ENCODE assay signal across 2 cellular contexts in the genomic region with DNA sequence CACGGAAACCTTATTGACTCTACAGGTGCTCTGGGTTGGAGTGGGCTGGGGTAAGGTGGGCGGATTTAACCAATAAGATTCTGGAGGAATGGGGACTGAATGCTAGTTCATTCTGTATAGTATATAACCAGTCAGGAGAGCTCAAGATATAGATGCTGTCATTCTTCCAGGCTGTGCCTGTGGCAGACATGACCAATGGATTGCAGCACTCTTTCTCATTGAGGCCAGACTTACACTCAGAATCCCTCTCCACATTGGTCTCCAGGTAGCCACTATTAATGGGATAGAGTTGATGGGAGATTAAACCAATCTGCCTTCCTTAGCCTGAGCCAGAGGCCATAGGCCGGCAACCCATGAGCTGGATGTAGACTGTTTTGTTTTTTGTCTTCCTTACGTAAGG.
A peak's percentile ranks its signal among the peaks of the same experiment; 100 is the strongest.
TF ChIP-seq lines count a peak whose summit lies in the region.

No MANE protein-coding gene starts in this region.

TF ChIP-seq in GM23338, 12 proteins besides CTCF, POLR2A, EP300 and RAD21 (continued from another document):
- TF ChIP-seq, protein P1, sequence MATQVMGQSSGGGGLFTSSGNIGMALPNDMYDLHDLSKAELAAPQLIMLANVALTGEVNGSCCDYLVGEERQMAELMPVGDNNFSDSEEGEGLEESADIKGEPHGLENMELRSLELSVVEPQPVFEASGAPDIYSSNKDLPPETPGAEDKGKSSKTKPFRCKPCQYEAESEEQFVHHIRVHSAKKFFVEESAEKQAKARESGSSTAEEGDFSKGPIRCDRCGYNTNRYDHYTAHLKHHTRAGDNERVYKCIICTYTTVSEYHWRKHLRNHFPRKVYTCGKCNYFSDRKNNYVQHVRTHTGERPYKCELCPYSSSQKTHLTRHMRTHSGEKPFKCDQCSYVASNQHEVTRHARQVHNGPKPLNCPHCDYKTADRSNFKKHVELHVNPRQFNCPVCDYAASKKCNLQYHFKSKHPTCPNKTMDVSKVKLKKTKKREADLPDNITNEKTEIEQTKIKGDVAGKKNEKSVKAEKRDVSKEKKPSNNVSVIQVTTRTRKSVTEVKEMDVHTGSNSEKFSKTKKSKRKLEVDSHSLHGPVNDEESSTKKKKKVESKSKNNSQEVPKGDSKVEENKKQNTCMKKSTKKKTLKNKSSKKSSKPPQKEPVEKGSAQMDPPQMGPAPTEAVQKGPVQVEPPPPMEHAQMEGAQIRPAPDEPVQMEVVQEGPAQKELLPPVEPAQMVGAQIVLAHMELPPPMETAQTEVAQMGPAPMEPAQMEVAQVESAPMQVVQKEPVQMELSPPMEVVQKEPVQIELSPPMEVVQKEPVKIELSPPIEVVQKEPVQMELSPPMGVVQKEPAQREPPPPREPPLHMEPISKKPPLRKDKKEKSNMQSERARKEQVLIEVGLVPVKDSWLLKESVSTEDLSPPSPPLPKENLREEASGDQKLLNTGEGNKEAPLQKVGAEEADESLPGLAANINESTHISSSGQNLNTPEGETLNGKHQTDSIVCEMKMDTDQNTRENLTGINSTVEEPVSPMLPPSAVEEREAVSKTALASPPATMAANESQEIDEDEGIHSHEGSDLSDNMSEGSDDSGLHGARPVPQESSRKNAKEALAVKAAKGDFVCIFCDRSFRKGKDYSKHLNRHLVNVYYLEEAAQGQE (IDR thresholded peaks at IDR 0.05; ENCODE audit: unreplicated experiment), result no peak
- no peak for TF ChIP-seq CREB1 (CRISPR knock-in tag; IDR thresholded peaks at IDR 0.05; ENCODE audit: low read depth)
- TF ChIP-seq EZH2phosphoT487 (IDR thresholded peaks at IDR 0.05; ENCODE audit: unreplicated experiment), result no peak
- TF ChIP-seq, protein P2, sequence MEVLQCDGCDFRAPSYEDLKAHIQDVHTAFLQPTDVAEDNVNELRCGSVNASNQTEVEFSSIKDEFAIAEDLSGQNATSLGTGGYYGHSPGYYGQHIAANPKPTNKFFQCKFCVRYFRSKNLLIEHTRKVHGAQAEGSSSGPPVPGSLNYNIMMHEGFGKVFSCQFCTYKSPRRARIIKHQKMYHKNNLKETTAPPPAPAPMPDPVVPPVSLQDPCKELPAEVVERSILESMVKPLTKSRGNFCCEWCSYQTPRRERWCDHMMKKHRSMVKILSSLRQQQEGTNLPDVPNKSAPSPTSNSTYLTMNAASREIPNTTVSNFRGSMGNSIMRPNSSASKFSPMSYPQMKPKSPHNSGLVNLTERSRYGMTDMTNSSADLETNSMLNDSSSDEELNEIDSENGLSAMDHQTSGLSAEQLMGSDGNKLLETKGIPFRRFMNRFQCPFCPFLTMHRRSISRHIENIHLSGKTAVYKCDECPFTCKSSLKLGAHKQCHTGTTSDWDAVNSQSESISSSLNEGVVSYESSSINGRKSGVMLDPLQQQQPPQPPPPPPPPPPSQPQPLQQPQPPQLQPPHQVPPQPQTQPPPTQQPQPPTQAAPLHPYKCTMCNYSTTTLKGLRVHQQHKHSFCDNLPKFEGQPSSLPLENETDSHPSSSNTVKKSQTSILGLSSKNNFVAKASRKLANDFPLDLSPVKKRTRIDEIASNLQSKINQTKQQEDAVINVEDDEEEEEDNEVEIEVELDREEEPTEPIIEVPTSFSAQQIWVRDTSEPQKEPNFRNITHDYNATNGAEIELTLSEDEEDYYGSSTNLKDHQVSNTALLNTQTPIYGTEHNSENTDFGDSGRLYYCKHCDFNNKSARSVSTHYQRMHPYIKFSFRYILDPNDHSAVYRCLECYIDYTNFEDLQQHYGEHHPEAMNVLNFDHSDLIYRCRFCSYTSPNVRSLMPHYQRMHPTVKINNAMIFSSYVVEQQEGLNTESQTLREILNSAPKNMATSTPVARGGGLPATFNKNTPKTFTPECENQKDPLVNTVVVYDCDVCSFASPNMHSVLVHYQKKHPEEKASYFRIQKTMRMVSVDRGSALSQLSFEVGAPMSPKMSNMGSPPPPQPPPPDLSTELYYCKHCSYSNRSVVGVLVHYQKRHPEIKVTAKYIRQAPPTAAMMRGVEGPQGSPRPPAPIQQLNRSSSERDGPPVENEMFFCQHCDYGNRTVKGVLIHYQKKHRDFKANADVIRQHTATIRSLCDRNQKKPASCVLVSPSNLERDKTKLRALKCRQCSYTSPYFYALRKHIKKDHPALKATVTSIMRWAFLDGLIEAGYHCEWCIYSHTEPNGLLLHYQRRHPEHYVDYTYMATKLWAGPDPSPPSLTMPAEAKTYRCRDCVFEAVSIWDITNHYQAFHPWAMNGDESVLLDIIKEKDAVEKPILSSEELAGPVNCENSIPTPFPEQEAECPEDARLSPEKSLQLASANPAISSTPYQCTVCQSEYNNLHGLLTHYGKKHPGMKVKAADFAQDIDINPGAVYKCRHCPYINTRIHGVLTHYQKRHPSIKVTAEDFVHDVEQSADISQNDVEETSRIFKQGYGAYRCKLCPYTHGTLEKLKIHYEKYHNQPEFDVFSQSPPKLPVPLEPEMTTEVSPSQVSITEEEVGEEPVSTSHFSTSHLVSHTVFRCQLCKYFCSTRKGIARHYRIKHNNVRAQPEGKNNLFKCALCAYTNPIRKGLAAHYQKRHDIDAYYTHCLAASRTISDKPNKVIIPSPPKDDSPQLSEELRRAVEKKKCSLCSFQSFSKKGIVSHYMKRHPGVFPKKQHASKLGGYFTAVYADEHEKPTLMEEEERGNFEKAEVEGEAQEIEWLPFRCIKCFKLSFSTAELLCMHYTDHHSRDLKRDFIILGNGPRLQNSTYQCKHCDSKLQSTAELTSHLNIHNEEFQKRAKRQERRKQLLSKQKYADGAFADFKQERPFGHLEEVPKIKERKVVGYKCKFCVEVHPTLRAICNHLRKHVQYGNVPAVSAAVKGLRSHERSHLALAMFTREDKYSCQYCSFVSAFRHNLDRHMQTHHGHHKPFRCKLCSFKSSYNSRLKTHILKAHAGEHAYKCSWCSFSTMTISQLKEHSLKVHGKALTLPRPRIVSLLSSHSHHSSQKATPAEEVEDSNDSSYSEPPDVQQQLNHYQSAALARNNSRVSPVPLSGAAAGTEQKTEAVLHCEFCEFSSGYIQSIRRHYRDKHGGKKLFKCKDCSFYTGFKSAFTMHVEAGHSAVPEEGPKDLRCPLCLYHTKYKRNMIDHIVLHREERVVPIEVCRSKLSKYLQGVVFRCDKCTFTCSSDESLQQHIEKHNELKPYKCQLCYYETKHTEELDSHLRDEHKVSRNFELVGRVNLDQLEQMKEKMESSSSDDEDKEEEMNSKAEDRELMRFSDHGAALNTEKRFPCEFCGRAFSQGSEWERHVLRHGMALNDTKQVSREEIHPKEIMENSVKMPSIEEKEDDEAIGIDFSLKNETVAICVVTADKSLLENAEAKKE (CRISPR knock-in tag; IDR thresholded peaks at IDR 0.05), result no peak
- no peak for TF ChIP-seq EZH2 (IDR thresholded peaks at IDR 0.05; ENCODE audit: low read depth, unreplicated experiment)
- TF ChIP-seq STAT1 (IDR thresholded peaks at IDR 0.05; ENCODE audit: unreplicated experiment), result no peak
- TF ChIP-seq POLR2AphosphoS5 (IDR thresholded peaks at IDR 0.05; ENCODE audit: low read depth), result no peak

TF ChIP-seq in K562, 482 proteins besides CTCF, POLR2A, EP300 and RAD21 (continued from another document and continues in another):
- TF ChIP-seq, protein P3, sequence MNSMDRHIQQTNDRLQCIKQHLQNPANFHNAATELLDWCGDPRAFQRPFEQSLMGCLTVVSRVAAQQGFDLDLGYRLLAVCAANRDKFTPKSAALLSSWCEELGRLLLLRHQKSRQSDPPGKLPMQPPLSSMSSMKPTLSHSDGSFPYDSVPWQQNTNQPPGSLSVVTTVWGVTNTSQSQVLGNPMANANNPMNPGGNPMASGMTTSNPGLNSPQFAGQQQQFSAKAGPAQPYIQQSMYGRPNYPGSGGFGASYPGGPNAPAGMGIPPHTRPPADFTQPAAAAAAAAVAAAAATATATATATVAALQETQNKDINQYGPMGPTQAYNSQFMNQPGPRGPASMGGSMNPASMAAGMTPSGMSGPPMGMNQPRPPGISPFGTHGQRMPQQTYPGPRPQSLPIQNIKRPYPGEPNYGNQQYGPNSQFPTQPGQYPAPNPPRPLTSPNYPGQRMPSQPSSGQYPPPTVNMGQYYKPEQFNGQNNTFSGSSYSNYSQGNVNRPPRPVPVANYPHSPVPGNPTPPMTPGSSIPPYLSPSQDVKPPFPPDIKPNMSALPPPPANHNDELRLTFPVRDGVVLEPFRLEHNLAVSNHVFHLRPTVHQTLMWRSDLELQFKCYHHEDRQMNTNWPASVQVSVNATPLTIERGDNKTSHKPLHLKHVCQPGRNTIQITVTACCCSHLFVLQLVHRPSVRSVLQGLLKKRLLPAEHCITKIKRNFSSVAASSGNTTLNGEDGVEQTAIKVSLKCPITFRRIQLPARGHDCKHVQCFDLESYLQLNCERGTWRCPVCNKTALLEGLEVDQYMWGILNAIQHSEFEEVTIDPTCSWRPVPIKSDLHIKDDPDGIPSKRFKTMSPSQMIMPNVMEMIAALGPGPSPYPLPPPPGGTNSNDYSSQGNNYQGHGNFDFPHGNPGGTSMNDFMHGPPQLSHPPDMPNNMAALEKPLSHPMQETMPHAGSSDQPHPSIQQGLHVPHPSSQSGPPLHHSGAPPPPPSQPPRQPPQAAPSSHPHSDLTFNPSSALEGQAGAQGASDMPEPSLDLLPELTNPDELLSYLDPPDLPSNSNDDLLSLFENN (IDR thresholded peaks at IDR 0.05; ENCODE audit: low read depth in 2 of 2, low read length in 2 of 2), result peak in 1 of 2 experiments; percentile 66; a peak in 1 of 4 replicates
- TF ChIP-seq ZNF282 (CRISPR knock-in tag; IDR thresholded peaks at IDR 0.05) (no peak), ZNF23 (CRISPR knock-in tag; IDR thresholded peaks at IDR 0.05) (peak; percentile 83), SRSF9 (IDR thresholded peaks at IDR 0.05; ENCODE audit: borderline replicate concordance, low read depth, low read length) (no peak), PTBP1 (IDR thresholded peaks at IDR 0.05; ENCODE audit: low read depth, low read length) (no peak), SP1 (CRISPR knock-in tag; IDR thresholded peaks at IDR 0.05) (no peak)
- TF ChIP-seq, protein P4, sequence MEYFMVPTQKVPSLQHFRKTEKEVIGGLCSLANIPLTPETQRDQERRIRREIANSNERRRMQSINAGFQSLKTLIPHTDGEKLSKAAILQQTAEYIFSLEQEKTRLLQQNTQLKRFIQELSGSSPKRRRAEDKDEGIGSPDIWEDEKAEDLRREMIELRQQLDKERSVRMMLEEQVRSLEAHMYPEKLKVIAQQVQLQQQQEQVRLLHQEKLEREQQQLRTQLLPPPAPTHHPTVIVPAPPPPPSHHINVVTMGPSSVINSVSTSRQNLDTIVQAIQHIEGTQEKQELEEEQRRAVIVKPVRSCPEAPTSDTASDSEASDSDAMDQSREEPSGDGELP (CRISPR knock-in tag; IDR thresholded peaks at IDR 0.05; ENCODE audit: borderline replicate concordance), result no peak
- TF ChIP-seq, protein P5, sequence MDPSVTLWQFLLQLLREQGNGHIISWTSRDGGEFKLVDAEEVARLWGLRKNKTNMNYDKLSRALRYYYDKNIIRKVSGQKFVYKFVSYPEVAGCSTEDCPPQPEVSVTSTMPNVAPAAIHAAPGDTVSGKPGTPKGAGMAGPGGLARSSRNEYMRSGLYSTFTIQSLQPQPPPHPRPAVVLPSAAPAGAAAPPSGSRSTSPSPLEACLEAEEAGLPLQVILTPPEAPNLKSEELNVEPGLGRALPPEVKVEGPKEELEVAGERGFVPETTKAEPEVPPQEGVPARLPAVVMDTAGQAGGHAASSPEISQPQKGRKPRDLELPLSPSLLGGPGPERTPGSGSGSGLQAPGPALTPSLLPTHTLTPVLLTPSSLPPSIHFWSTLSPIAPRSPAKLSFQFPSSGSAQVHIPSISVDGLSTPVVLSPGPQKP (CRISPR knock-in tag; IDR thresholded peaks at IDR 0.05), result no peak
- TF ChIP-seq, protein P6, sequence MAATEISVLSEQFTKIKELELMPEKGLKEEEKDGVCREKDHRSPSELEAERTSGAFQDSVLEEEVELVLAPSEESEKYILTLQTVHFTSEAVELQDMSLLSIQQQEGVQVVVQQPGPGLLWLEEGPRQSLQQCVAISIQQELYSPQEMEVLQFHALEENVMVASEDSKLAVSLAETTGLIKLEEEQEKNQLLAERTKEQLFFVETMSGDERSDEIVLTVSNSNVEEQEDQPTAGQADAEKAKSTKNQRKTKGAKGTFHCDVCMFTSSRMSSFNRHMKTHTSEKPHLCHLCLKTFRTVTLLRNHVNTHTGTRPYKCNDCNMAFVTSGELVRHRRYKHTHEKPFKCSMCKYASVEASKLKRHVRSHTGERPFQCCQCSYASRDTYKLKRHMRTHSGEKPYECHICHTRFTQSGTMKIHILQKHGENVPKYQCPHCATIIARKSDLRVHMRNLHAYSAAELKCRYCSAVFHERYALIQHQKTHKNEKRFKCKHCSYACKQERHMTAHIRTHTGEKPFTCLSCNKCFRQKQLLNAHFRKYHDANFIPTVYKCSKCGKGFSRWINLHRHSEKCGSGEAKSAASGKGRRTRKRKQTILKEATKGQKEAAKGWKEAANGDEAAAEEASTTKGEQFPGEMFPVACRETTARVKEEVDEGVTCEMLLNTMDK (IDR thresholded peaks at IDR 0.05; ENCODE audit: borderline replicate concordance, insufficient read depth, low read depth, low read length, poor library complexity, severe bottlenecking), result no peak
- TF ChIP-seq, protein P7, sequence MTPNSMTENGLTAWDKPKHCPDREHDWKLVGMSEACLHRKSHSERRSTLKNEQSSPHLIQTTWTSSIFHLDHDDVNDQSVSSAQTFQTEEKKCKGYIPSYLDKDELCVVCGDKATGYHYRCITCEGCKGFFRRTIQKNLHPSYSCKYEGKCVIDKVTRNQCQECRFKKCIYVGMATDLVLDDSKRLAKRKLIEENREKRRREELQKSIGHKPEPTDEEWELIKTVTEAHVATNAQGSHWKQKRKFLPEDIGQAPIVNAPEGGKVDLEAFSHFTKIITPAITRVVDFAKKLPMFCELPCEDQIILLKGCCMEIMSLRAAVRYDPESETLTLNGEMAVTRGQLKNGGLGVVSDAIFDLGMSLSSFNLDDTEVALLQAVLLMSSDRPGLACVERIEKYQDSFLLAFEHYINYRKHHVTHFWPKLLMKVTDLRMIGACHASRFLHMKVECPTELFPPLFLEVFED (CRISPR knock-in tag; conservative IDR thresholded peaks at IDR 0.05), result no peak
- TF ChIP-seq, protein P8, sequence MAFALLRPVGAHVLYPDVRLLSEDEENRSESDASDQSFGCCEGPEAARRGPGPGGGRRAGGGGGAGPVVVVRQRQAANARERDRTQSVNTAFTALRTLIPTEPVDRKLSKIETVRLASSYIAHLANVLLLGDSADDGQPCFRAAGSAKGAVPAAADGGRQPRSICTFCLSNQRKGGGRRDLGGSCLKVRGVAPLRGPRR (CRISPR knock-in tag; IDR thresholded peaks at IDR 0.05), result no peak
